Comparison of ENCODE assay signal across 2 cellular contexts in the genomic region with DNA sequence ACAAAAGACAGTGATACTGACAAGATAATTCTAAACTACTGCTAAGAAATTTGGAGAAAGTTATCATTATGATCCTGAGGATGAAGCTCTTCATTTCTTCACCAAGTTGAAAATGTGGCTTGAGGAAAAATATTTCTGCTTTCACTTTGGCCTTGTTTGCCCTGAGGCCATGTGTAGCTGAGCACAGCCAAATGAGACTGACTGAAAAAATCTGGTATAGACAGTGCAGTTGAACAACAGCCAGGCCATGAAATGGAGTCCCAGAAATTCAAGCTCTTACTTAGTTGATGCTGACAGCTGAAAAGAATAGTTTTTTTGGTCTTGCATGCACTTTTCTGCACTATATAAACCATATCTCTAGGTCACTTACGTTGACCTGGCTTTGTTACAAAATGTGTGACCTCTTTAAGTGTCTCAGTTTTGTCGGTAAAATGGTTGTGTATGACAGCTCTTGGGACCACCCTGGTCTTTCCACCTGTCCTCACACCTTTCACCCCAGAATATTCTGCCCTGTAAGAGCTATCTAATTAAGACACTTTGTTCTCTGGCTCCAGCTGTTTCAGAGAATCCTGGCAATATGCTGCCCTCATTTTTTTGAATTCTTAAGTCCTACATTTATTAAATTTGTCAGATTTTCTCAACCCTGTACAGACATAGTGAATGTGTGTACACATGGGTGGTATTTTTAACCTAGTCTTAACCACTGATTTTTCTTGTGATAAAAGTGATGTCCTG.
TF ChIP-seq lines count a peak whose summit lies in the region.

No MANE protein-coding gene starts in this region.

TF ChIP-seq in SK-N-SH treated with all-trans-retinoic acid at 6 μM for 48 hours, 23 proteins besides CTCF, POLR2A, EP300 and RAD21 (continued from another document):
- TF ChIP-seq, protein P1, sequence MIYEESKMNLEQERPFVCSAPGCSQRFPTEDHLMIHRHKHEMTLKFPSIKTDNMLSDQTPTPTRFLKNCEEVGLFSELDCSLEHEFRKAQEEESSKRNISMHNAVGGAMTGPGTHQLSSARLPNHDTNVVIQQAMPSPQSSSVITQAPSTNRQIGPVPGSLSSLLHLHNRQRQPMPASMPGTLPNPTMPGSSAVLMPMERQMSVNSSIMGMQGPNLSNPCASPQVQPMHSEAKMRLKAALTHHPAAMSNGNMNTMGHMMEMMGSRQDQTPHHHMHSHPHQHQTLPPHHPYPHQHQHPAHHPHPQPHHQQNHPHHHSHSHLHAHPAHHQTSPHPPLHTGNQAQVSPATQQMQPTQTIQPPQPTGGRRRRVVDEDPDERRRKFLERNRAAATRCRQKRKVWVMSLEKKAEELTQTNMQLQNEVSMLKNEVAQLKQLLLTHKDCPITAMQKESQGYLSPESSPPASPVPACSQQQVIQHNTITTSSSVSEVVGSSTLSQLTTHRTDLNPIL (CRISPR knock-in tag; IDR thresholded peaks at IDR 0.05; ENCODE audit: low read depth) = no peak
- TF ChIP-seq BACH2 (CRISPR knock-in tag; IDR thresholded peaks at IDR 0.05; ENCODE audit: borderline replicate concordance) (no peak), CSDC2 (CRISPR knock-in tag; IDR thresholded peaks at IDR 0.05) (no peak), TCF4 (CRISPR knock-in tag; IDR thresholded peaks at IDR 0.05; ENCODE audit: borderline replicate concordance) (no peak), OSR1 (CRISPR knock-in tag; IDR thresholded peaks at IDR 0.05) (no peak), ZNF70 (CRISPR knock-in tag; IDR thresholded peaks at IDR 0.05) (no peak)
- TF ChIP-seq, protein P2, sequence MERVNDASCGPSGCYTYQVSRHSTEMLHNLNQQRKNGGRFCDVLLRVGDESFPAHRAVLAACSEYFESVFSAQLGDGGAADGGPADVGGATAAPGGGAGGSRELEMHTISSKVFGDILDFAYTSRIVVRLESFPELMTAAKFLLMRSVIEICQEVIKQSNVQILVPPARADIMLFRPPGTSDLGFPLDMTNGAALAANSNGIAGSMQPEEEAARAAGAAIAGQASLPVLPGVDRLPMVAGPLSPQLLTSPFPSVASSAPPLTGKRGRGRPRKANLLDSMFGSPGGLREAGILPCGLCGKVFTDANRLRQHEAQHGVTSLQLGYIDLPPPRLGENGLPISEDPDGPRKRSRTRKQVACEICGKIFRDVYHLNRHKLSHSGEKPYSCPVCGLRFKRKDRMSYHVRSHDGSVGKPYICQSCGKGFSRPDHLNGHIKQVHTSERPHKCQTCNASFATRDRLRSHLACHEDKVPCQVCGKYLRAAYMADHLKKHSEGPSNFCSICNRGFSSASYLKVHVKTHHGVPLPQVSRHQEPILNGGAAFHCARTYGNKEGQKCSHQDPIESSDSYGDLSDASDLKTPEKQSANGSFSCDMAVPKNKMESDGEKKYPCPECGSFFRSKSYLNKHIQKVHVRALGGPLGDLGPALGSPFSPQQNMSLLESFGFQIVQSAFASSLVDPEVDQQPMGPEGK (CRISPR knock-in tag; IDR thresholded peaks at IDR 0.05; ENCODE audit: borderline replicate concordance) = no peak
TF ChIP-seq in SK-N-SH treated with all-trans-retinoic acid at 6 μM for 48 hours: peak in this region for 0.

TF ChIP-seq in SK-N-SH, 30 proteins besides CTCF, POLR2A, EP300 and RAD21 (continued from another document):
- no peak for TF ChIP-seq JUND (IDR thresholded peaks at IDR 0.05)
- TF ChIP-seq FOXM1 (IDR thresholded peaks at IDR 0.05; ENCODE audit: low read depth) = no peak
- TF ChIP-seq, protein P3, sequence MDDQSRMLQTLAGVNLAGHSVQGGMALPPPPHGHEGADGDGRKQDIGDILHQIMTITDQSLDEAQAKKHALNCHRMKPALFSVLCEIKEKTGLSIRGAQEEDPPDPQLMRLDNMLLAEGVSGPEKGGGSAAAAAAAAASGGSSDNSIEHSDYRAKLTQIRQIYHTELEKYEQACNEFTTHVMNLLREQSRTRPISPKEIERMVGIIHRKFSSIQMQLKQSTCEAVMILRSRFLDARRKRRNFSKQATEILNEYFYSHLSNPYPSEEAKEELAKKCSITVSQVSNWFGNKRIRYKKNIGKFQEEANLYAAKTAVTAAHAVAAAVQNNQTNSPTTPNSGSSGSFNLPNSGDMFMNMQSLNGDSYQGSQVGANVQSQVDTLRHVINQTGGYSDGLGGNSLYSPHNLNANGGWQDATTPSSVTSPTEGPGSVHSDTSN (IDR thresholded peaks at IDR 0.05) = no peak
- TF ChIP-seq, protein P4, sequence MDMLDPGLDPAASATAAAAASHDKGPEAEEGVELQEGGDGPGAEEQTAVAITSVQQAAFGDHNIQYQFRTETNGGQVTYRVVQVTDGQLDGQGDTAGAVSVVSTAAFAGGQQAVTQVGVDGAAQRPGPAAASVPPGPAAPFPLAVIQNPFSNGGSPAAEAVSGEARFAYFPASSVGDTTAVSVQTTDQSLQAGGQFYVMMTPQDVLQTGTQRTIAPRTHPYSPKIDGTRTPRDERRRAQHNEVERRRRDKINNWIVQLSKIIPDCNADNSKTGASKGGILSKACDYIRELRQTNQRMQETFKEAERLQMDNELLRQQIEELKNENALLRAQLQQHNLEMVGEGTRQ (IDR thresholded peaks at IDR 0.05; ENCODE audit: borderline replicate concordance, low read depth, low read length) = no peak
- no peak for TF ChIP-seq MXI1 (IDR thresholded peaks at IDR 0.05; ENCODE audit: low read depth, low read length)
- TF ChIP-seq, protein P5, sequence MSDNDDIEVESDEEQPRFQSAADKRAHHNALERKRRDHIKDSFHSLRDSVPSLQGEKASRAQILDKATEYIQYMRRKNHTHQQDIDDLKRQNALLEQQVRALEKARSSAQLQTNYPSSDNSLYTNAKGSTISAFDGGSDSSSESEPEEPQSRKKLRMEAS (IDR thresholded peaks at IDR 0.05; ENCODE audit: low read depth) = no peak
